Comparison of ENCODE assay signal across 8 cellular contexts in the genomic region with DNA sequence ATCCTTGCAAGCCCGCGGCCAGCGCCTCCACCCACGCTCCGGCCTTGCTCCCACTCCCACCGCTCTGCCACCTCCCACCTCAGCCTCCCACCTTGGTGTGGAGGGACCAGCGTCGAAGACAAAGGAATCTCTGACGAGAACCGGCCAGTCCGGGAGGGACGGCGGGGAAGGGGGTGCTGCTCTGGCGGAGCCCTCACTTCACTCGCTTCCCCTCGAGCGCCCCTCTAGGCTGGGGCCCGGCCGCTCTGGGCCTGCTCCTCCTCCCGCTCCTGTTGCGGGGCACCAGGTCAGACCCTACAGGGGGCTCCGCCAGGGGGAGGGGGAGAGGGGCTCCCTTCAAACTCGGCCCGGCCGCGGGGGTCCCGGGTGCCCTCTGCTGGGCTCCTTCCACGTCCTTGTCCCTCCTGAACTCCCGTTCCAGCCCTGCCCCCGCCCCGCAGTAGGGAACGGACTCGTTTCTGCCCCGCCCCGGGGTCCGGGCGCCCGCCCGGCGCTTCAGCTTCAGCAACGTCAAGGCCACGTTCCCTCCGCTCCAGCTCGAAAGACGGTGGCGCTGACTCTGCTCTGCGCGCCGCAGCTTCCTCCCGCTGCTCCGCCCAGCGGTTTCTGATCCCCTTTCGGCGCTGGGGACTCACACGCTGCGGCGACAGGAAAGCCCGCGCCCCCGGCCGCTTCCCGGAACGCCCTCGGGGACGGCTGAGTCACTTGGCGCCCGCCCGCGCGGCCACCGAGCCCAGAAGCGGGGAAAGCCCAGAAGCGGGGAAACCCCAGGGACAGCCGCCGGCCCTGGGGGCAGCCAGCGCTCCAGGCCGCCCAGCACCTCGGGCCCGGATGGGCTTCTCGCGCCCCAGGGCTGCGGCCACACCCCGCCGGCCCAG.
A peak's percentile ranks its signal among the peaks of the same experiment; 100 is the strongest.
DNase-seq lines count a peak whose midpoint lies in the region; ATAC-seq, FAIRE-seq and TF ChIP-seq lines count a peak whose summit lies in the region.

No MANE protein-coding gene starts in this region.

- H3K9ac ChIP-seq in OCI-LY1 (ENCODE audit: low read length): peak overlapping the region; percentile 58
- H3K9ac ChIP-seq in mucosa of rectum (ENCODE audit: low read depth in 1 of 2, low read length in 2 of 2): peak overlapping the region; percentile 76 to 83

- H3K9me2 ChIP-seq in OCI-LY1 (ENCODE audit: low read depth, low read length): no peaks in the 10 kb centered on the region

- H3K4me1 ChIP-seq in OCI-LY1 (ENCODE audit: insufficient read depth, low read length, severe bottlenecking) (peaks cover 8% of the 10 kb centered on the region), mucosa of rectum (ENCODE audit: control insufficient read depth in 2 of 2, insufficient read depth in 2 of 2, low read length in 2 of 2) (peaks cover 6 to 8% of the 10 kb centered on the region in 2 donors)

- no peak overlapping the region for H3K27ac ChIP-seq in OCI-LY1 (ENCODE audit: low read depth, low read length, poor library complexity, severe bottlenecking)
- H3K27ac ChIP-seq in epithelial cell of prostate: peak overlapping the region; percentile 74
- peak overlapping the region; percentile 88 to 91 for H3K27ac ChIP-seq in mucosa of rectum (ENCODE audit: low read depth in 2 of 2, low read length in 2 of 2)

- H3K27me3 ChIP-seq in OCI-LY1 (ENCODE audit: insufficient read depth, low read length) (no peaks in the 10 kb centered on the region), mucosa of rectum (ENCODE audit: control insufficient read depth in 2 of 2, insufficient read depth in 2 of 2, low read length in 2 of 2) (no peaks in the 10 kb centered on the region)

- peak overlapping the region; percentile 66 for H3K4me2 ChIP-seq in OCI-LY1 (ENCODE audit: low read length)

- TF ChIP-seq CTCF in OCI-LY1 (IDR thresholded peaks at IDR 0.05; ENCODE audit: low read length): no peak

- peak; percentile 87 for ATAC-seq in GM21381 (IDR thresholded peaks at IDR 0.05; ENCODE audit: unreplicated experiment)

- H3F3A ChIP-seq in OCI-LY1 (ENCODE audit: insufficient read depth, low read length): no peaks in the 10 kb centered on the region

- DNase-seq in D341Med (ENCODE audit: low spot score): peak; percentile 86
- DNase-seq in HTR-8/SVneo (ENCODE audit: insufficient read length, low spot score): peak; percentile 61
- DNase-seq in activated T-cell treated with anti-CD3 and anti-CD28 coated beads for 1 hour (ENCODE audit: low read depth): peak; percentile 83
- no peak for DNase-seq in epithelial cell of prostate (ENCODE audit: low read depth, low spot score)
- DNase-seq in stimulated activated CD8-positive, alpha-beta memory T cell treated with anti-CD3 and anti-CD28 coated beads, Interleukin-4, amount 100 ng/mL, for 48 hours: peak; percentile 96

- H3K36me3 ChIP-seq in OCI-LY1 (ENCODE audit: insufficient read depth, low read length) (no peaks in the 10 kb centered on the region), mucosa of rectum (ENCODE audit: control insufficient read depth in 2 of 2, insufficient read depth in 2 of 2, low read length in 2 of 2) (no peaks in the 10 kb centered on the region)

- peak; percentile 59 for FAIRE-seq in HTR-8/SVneo (lab: Jason Lieb, UNC)

- H3K79me2 ChIP-seq in OCI-LY1 (ENCODE audit: insufficient read depth, low read length): no peaks in the 10 kb centered on the region

- H3K9me3 ChIP-seq in OCI-LY1 (ENCODE audit: low read length): no peaks in the 10 kb centered on the region
- no peaks in the 10 kb centered on the region for H3K9me3 ChIP-seq in mucosa of rectum (ENCODE audit: control insufficient read depth in 2 of 2, low read length in 2 of 2)

- H4K20me1 ChIP-seq in OCI-LY1 (ENCODE audit: insufficient read depth, low read length): no peaks in the 10 kb centered on the region

- H3K4me3 ChIP-seq in OCI-LY1 (ENCODE audit: low read depth, low read length, poor library complexity, severe bottlenecking) (peak overlapping the region; percentile 59), mucosa of rectum (ENCODE audit: low read length in 2 of 2) (peak overlapping the region; percentile 67 to 77)

- peak overlapping the region; percentile 8; the same call in 1 of the 2 replicates for H2AFZ ChIP-seq in OCI-LY1 (ENCODE audit: low read length)
